ENCODE assay signal across 1 cellular context in the genomic region with DNA sequence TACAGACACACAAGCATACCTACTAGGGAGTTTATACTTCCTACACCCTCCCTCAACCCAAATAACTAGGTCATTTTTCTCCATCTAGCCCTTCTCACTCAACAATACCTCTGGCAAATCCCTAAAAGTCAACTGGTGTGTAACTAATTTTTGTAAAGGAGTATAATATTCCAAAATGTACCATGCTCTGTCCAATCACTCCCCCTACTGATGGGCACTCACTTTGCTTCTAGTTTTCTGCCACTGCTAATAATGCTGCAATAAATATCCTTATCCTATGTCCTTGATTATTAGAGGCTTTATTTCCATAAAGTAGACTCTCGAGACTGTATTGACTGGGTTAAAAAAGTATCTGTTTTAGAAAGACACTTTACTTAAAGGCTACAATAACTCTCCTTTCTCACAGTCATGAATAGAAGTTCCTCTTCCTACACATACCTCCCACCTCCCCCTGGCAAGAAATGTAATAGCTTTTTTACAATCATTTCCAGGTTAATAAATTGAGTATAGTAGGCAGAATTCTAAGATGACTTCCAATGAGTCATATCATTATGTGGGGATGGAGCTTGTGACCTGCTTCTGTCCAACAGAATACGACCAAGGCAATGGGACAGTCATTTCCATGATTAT.
TF ChIP-seq lines count a peak whose summit lies in the region.

No MANE protein-coding gene starts in this region.

TF ChIP-seq in HEK293, 187 proteins besides CTCF, POLR2A, EP300 and RAD21 (continued from another document):
- no peak for TF ChIP-seq TRIM28 (IDR thresholded peaks at IDR 0.05; ENCODE audit: borderline replicate concordance, low read length)
- no peak for TF ChIP-seq YY2 (tag by site-specific recombination; IDR thresholded peaks at IDR 0.05)
- peak; percentile 50; the same call in 1 of the 2 replicates for TF ChIP-seq SCRT1 (tag by site-specific recombination; IDR thresholded peaks at IDR 0.05; ENCODE audit: borderline replicate concordance)
- TF ChIP-seq ZNF76 (tag by site-specific recombination; IDR thresholded peaks at IDR 0.05; ENCODE audit: borderline replicate concordance, low read depth): no peak
- TF ChIP-seq ZNF148 (tag by site-specific recombination; IDR thresholded peaks at IDR 0.05; ENCODE audit: borderline replicate concordance): no peak
- 0 out of 2 replicates have a peak, but pooled peaks have one; percentile 21 for TF ChIP-seq ZBTB48 (tag by site-specific recombination; IDR thresholded peaks at IDR 0.05)
- no peak for TF ChIP-seq HOXA7 (CRISPR knock-in tag; IDR thresholded peaks at IDR 0.05; ENCODE audit: borderline replicate concordance)
- TF ChIP-seq, protein P1, sequence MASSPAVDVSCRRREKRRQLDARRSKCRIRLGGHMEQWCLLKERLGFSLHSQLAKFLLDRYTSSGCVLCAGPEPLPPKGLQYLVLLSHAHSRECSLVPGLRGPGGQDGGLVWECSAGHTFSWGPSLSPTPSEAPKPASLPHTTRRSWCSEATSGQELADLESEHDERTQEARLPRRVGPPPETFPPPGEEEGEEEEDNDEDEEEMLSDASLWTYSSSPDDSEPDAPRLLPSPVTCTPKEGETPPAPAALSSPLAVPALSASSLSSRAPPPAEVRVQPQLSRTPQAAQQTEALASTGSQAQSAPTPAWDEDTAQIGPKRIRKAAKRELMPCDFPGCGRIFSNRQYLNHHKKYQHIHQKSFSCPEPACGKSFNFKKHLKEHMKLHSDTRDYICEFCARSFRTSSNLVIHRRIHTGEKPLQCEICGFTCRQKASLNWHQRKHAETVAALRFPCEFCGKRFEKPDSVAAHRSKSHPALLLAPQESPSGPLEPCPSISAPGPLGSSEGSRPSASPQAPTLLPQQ (tag by site-specific recombination; IDR thresholded peaks at IDR 0.05): no peak
- peak; percentile 59 for TF ChIP-seq ZNF654 (tag by site-specific recombination; IDR thresholded peaks at IDR 0.05; ENCODE audit: low read depth)
- peak; percentile 62 for TF ChIP-seq SCRT2 (tag by site-specific recombination; IDR thresholded peaks at IDR 0.05)
- no peak for TF ChIP-seq ZNF174 (tag by site-specific recombination; IDR thresholded peaks at IDR 0.05)
